8 cellular contexts compared by ENCODE assay signal in genomic region chr15:74789741-74790079, GRCh38. TPM values are rescaled to one million over a fixed set of nuclear protein-coding genes. Genes with fewer than 3 reads are reported as not detected.
DNase-seq lines count a peak whose midpoint lies in the region; ATAC-seq, FAIRE-seq and TF ChIP-seq lines count a peak whose summit lies in the region.

No MANE protein-coding gene starts in this region.

- POLR2A ChIA-PET in CD4-positive, alpha-beta memory T cell (lab: Charles Lee; ENCODE audit: partially characterized antibody): interaction anchor here (0.6 to 24.9 kb wide), 8 partner anchors 0 to 577 kb away, joined by 3 to 1342 read pairs (median 31); partner anchors contain the start of genes CLK3, CPLX3, CSK and FAM219B

- H3K36me3 ChIP-seq in CD4-positive, alpha-beta memory T cell (ENCODE audit: insufficient read depth, low read length): peaks cover 11% of the 10 kb centered on the region
- H3K36me3 ChIP-seq in OCI-LY1 (ENCODE audit: insufficient read depth, low read length): peaks cover 54% of the 10 kb centered on the region; the same call in 1 of the 2 replicates
- peaks cover 4 to 19% of the 10 kb centered on the region in 2 donors for H3K36me3 ChIP-seq in duodenal mucosa (ENCODE audit: control insufficient read depth in 1 of 2, insufficient read depth in 2 of 2, low read length in 2 of 2)
- H3K36me3 ChIP-seq in psoas muscle (ENCODE audit: insufficient read depth in 1 of 2, low read depth in 1 of 2): no peaks in the 10 kb centered on the region

- peaks cover 0 to 3% (median 0%) of the 10 kb centered on the region in 8 donors for H3K9me3 Mint-ChIP-seq in CD4-positive, alpha-beta memory T cell

- TF ChIP-seq CTCF in OCI-LY1 (IDR thresholded peaks at IDR 0.05; ENCODE audit: low read length): no peak
- no peak for TF ChIP-seq CTCF in psoas muscle (IDR thresholded peaks at IDR 0.05)
- TF ChIP-seq CTCF in D721Med (IDR thresholded peaks at IDR 0.05; ENCODE audit: insufficient read depth, missing control alignments): no peak

- peaks cover 13% of the 10 kb centered on the region for H3F3A ChIP-seq in OCI-LY1 (ENCODE audit: insufficient read depth, low read length)

- H3K27ac ChIP-seq in CD4-positive, alpha-beta memory T cell (ENCODE audit: low read depth, low read length): peak overlapping the region; percentile 86
- H3K27ac ChIP-seq in OCI-LY1 (ENCODE audit: low read depth, low read length, poor library complexity, severe bottlenecking) (peak overlapping the region; percentile 99), duodenal mucosa (ENCODE audit: low read depth, low read length) (peak overlapping the region; percentile 45), psoas muscle (peak overlapping the region; percentile 63)

- H3K27me3 Mint-ChIP-seq in CD4-positive, alpha-beta memory T cell: no peaks in the 10 kb centered on the region

- ATAC-seq in psoas muscle: no peak
- no peak for ATAC-seq in GM18498 (IDR thresholded peaks at IDR 0.05; ENCODE audit: unreplicated experiment)
- no peak for ATAC-seq in esophagus mucosa

- peaks cover 48% of the 10 kb centered on the region for H3K79me2 ChIP-seq in OCI-LY1 (ENCODE audit: insufficient read depth, low read length)

- H3K4me1 Mint-ChIP-seq in CD4-positive, alpha-beta memory T cell: peaks cover 49 to 96% (median 80%) of the 10 kb centered on the region in 4 donors

- H2AFZ ChIP-seq in OCI-LY1 (ENCODE audit: low read length): no peak overlapping the region

- H3K27ac Mint-ChIP-seq in CD4-positive, alpha-beta memory T cell: peak overlapping the region; percentile 95 to 99 (median 98)

- DNase-seq in CD4-positive, alpha-beta memory T cell: no peak
- DNase-seq in psoas muscle: no peak
- DNase-seq in D721Med (ENCODE audit: insufficient read length, low spot score): no peak
- DNase-seq in HT-29 (ENCODE audit: low spot score): no peak

- no peaks in the 10 kb centered on the region for H3K9me3 ChIP-seq in CD4-positive, alpha-beta memory T cell (ENCODE audit: control insufficient read depth in 1 of 2, low read length in 2 of 2)
- H3K9me3 ChIP-seq in OCI-LY1 (ENCODE audit: low read length) (no peaks in the 10 kb centered on the region), duodenal mucosa (ENCODE audit: control insufficient read depth in 1 of 2, low read length in 2 of 2) (no peaks in the 10 kb centered on the region), psoas muscle (no peaks in the 10 kb centered on the region)

- peak overlapping the region; percentile 97 for H3K4me2 ChIP-seq in OCI-LY1 (ENCODE audit: low read length)

- CTCF ChIA-PET in CD4-positive, alpha-beta memory T cell (lab: Charles Lee; ENCODE audit: partially characterized antibody): interaction anchor here (9.3 to 36.4 kb wide), 3 partner anchors 5 to 156 kb away, joined by 77 to 1908 read pairs (median 1908); partner anchors contain the start of genes CSK and LMAN1L

- no peak for FAIRE-seq in D721Med (lab: Jason Lieb, UNC)

- H3K36me3 Mint-ChIP-seq in CD4-positive, alpha-beta memory T cell: peaks cover 13 to 50% of the 10 kb centered on the region in 2 donors

- no peaks in the 10 kb centered on the region for H4K20me1 ChIP-seq in OCI-LY1 (ENCODE audit: insufficient read depth, low read length)

- 40 to 54% (median 47%) methylated on average over 3 of the region's 3 CpGs for WGBS in psoas muscle, 3 donors

- H3K4me1 ChIP-seq in CD4-positive, alpha-beta memory T cell (ENCODE audit: insufficient read depth, low read length): peaks cover 99% of the 10 kb centered on the region
- H3K4me1 ChIP-seq in OCI-LY1 (ENCODE audit: insufficient read depth, low read length, severe bottlenecking) (peaks cover 100% of the 10 kb centered on the region), duodenal mucosa (ENCODE audit: control insufficient read depth in 1 of 2, insufficient read depth in 2 of 2, low read length in 2 of 2) (peaks cover 85 to 95% of the 10 kb centered on the region in 2 donors), psoas muscle (peaks cover 74% of the 10 kb centered on the region)

- intact Hi-C loops in CD4-positive, alpha-beta memory T cell (cut with micrococcal nuclease): loop anchor here (1.0 to 5.0 kb wide), 3 partner anchors 8 to 172 kb away; partner anchors contain the start of genes CLK3 and COX5A
- intact Hi-C loops in psoas muscle (cut with DNase I): no loop called here

- H3K9ac ChIP-seq in OCI-LY1 (ENCODE audit: low read length): peak overlapping the region; percentile 83
- H3K9ac ChIP-seq in duodenal mucosa (ENCODE audit: low read depth in 1 of 2, low read length in 2 of 2): peak overlapping the region; percentile 40 to 71

- H3K4me3 ChIP-seq in CD4-positive, alpha-beta memory T cell (ENCODE audit: low read length in 2 of 2): peak overlapping the region; percentile 55 to 69
- peak overlapping the region; percentile 97 for H3K4me3 ChIP-seq in OCI-LY1 (ENCODE audit: low read depth, low read length, poor library complexity, severe bottlenecking)
- peak overlapping the region; percentile 57 to 67 for H3K4me3 ChIP-seq in duodenal mucosa (ENCODE audit: low read depth in 1 of 2, low read length in 2 of 2)
- H3K4me3 ChIP-seq in psoas muscle: peak overlapping the region; percentile 18

- H3K4me3 Mint-ChIP-seq in CD4-positive, alpha-beta memory T cell: peak overlapping the region; percentile 85 to 96 (median 92)

- H3K9me2 ChIP-seq in OCI-LY1 (ENCODE audit: low read depth, low read length): no peaks in the 10 kb centered on the region

- no peaks in the 10 kb centered on the region for H3K27me3 ChIP-seq in CD4-positive, alpha-beta memory T cell (ENCODE audit: insufficient read depth, low read length)
- H3K27me3 ChIP-seq in OCI-LY1 (ENCODE audit: insufficient read depth, low read length) (no peaks in the 10 kb centered on the region), duodenal mucosa (ENCODE audit: control insufficient read depth in 1 of 2, insufficient read depth in 2 of 2, low read length in 2 of 2) (no peaks in the 10 kb centered on the region), psoas muscle (ENCODE audit: insufficient read depth in 3 of 3, low read length in 2 of 3) (no peaks in the 10 kb centered on the region)

RNA-seq across cellular contexts. Expression of gene CSK, which starts 7.8 kb away (rescaled TPM):
- total RNA-seq in CD4-positive, alpha-beta memory T cell: 100 to 1,000 TPM; 234 to 247 TPM
- 100 to 1,000 TPM in 1 of 2 donors, 10 to 100 TPM in 1; 72.5 to 125 TPM for polyA plus RNA-seq in CD4-positive, alpha-beta memory T cell
- 10 to 100 TPM; 15.5 to 23.8 (median 17.9) TPM for total RNA-seq in psoas muscle
- polyA plus RNA-seq in psoas muscle: 10 to 100 TPM; 12.2 to 29.6 (median 15.1) TPM
- total RNA-seq in HT-29 (2014; rRNA removed; shearing (Covaris generic)): 54.7 and 60.2 TPM in 2 replicates
- total RNA-seq in esophagus mucosa: 77.1 TPM

RNA-seq across cellular contexts. Expression of gene LMAN1L, which starts 22.9 kb away (rescaled TPM):
- total RNA-seq in CD4-positive, alpha-beta memory T cell: under 1 TPM; 0.23 to 0.39 TPM
- polyA plus RNA-seq in CD4-positive, alpha-beta memory T cell: not detected
- under 1 TPM in 2 of 4 donors, not detected in 2; 0.36 to 0.66 TPM for total RNA-seq in psoas muscle
- polyA plus RNA-seq in psoas muscle: not detected
- not detected in 2 replicates for total RNA-seq in HT-29 (2014; rRNA removed; shearing (Covaris generic))
- total RNA-seq in esophagus mucosa: not detected

RNA-seq across cellular contexts. Expression of gene CPLX3, which starts 36.7 kb away (rescaled TPM):
- total RNA-seq in CD4-positive, alpha-beta memory T cell: not detected
- not detected for polyA plus RNA-seq in CD4-positive, alpha-beta memory T cell
- total RNA-seq in psoas muscle (under 1 TPM in 1 of 4 donors, not detected in 3; 0.19 TPM), esophagus mucosa (not detected)
- under 1 TPM in 2 of 3 donors, not detected in 1; 0.03 to 0.04 TPM for polyA plus RNA-seq in psoas muscle
- total RNA-seq in HT-29 (2014; rRNA removed; shearing (Covaris generic)): 0.13 and 0.25 TPM in 2 replicates

RNA-seq across cellular contexts. Expression of gene CYP1A2, which starts 41.1 kb away (rescaled TPM):
- total RNA-seq in CD4-positive, alpha-beta memory T cell: not detected
- not detected for polyA plus RNA-seq in CD4-positive, alpha-beta memory T cell
- total RNA-seq in psoas muscle (not detected), esophagus mucosa (not detected)
- polyA plus RNA-seq in psoas muscle: under 1 TPM in 1 of 3 donors, not detected in 2; 0.03 TPM
- total RNA-seq in HT-29 (2014; rRNA removed; shearing (Covaris generic)): not detected in 2 replicates

RNA-seq across cellular contexts. Expression of gene ULK3, which starts 53.2 kb away (rescaled TPM):
- total RNA-seq in CD4-positive, alpha-beta memory T cell: 10 to 100 TPM; 84.9 to 88.3 TPM
- polyA plus RNA-seq in CD4-positive, alpha-beta memory T cell: 10 to 100 TPM; 33.6 to 38.5 TPM
- total RNA-seq in psoas muscle (10 to 100 TPM; 17.7 to 34.5 (median 27.0) TPM), esophagus mucosa (43.3 TPM)
- polyA plus RNA-seq in psoas muscle: 10 to 100 TPM; 33.2 to 43.5 (median 42.8) TPM
- total RNA-seq in HT-29 (2014; rRNA removed; shearing (Covaris generic)): 96.4 and 97.0 TPM in 2 replicates

Comparison
In these comparisons a context has a peak if more than half of its experiments do, and no peak if none do; other contexts are left out.
1. H3K27ac ChIP-seq: peak in every context shown above with its lines; median percentile 99 in OCI-LY1; 86 in CD4-positive, alpha-beta memory T cell; 63 in psoas muscle; 45 in duodenal mucosa.
2. H3K4me3 ChIP-seq: peak in every context shown above with its lines; median percentile 97 in OCI-LY1; 62 in CD4-positive, alpha-beta memory T cell; 62 in duodenal mucosa; 18 in psoas muscle.